ENCODE assay signal across 21 cellular contexts in genomic region chr5:110058175-110058574, GRCh38.
DNase-seq lines count a peak whose midpoint lies in the region; ATAC-seq, FAIRE-seq and TF ChIP-seq lines count a peak whose summit lies in the region.
"Had no signal": no experiment of that assay in that cellular context is flagged by ENCODE, and none has a peak within 500 bp of the region (broad histone marks: within the 10 kb centered on the region; RNA-seq: fewer than 3 reads in every experiment).

No MANE protein-coding gene starts in this region.

- H3K9ac ChIP-seq in SK-N-SH, result no peak overlapping the region

- no peak for TF ChIP-seq CTCF in SK-N-SH (IDR thresholded peaks at IDR 0.05)
- no peak for TF ChIP-seq CTCF in pancreas (IDR thresholded peaks at IDR 0.05)
- no peak for TF ChIP-seq CTCF in left lung (IDR thresholded peaks at IDR 0.05)

- intact Hi-C loops in pancreas (cut with DNase I) (no loop called here), left lung (cut with DNase I) (no loop called here)

- H3K4me3 ChIP-seq in SK-N-SH (ENCODE audit: low read depth in 2 of 2, low read length in 1 of 2) (no peak overlapping the region), pancreas (no peak overlapping the region), left lung (no peak overlapping the region)
- H3K4me3 ChIP-seq: MG63 had no signal

- WGBS in SK-N-SH (ENCODE audit: low lambda C conversion rate), result 43% methylated on average over 4 of the region's 4 CpGs
- WGBS in pancreas, 2 donors, result 40 to 48% methylated on average over 4 of the region's 4 CpGs

- H3F3A ChIP-seq in SK-N-SH (replicated peaks; ENCODE audit: insufficient read depth), result peaks cover 2% of the 10 kb centered on the region

- no peaks in the 10 kb centered on the region for H3K36me3 ChIP-seq in SK-N-SH (replicated peaks in 1 of 2; ENCODE audit: control insufficient read depth in 1 of 2, insufficient read depth in 2 of 2, low read length in 1 of 2)
- no peaks in the 10 kb centered on the region for H3K36me3 ChIP-seq in pancreas
- no peaks in the 10 kb centered on the region for H3K36me3 ChIP-seq in left lung
- H3K36me3 ChIP-seq: MG63 had no signal

- H3K27me3 ChIP-seq in SK-N-SH (ENCODE audit: insufficient read depth) (no peaks in the 10 kb centered on the region), pancreas (no peaks in the 10 kb centered on the region), left lung (no peaks in the 10 kb centered on the region)
- H3K27me3 ChIP-seq: MG63 had no signal

- ATAC-seq in pancreas, result peak in 3 of 4 donors; percentile 32 to 62 (median 49)
- ATAC-seq in left lung, result no peak
- ATAC-seq: HCT116 had no signal

- DNase-seq in NCI-H345 (lab: John Stamatoyannopoulos, UW), result peak; percentile 15
- DNase-seq in NCI-H345 treated with DMSO at 0.1 percent for 48 hours (lab: John Stamatoyannopoulos, UW; ENCODE audit: unreplicated experiment), result no peak
- peak; percentile 16 for DNase-seq in NCI-H1105 treated with DMSO at 0.1 percent for 48 hours (lab: John Stamatoyannopoulos, UW)
- peak; percentile 9 for DNase-seq in SK-N-SH
- DNase-seq in pancreas, result peak in 2 of 6 donors; percentile 11 to 29
- DNase-seq in RPMI8226, result no peak
- no peak for DNase-seq in left lung
- no peak for DNase-seq in activated effector memory CD4-positive, alpha-beta T cell treated with anti-CD3 and anti-CD28 coated beads, Interleukin-2, amount 50 U/mL, for 16 hours
- DNase-seq: EL, GF-D8, MG63, NCI-H1048, NCI-H1436 treated with DMSO at 0.1 percent for 48 hours, NCI-H2029 treated with DMSO at 0.1 percent for 48 hours, NCI-H2171 treated with DMSO at 0.1 percent for 48 hours, NCI-H510A treated with DMSO at 0.1 percent for 48 hours, NCI-H82, SHP77 had no signal

- no peaks in the 10 kb centered on the region for H3K9me2 ChIP-seq in SK-N-SH

- H3K9me3 ChIP-seq in SK-N-SH, result no peaks in the 10 kb centered on the region
- no peaks in the 10 kb centered on the region for H3K9me3 ChIP-seq in pancreas
- H3K9me3 ChIP-seq in left lung, result no peaks in the 10 kb centered on the region
- H3K9me3 ChIP-seq: MG63 had no signal

- peak in 1 of 2 experiments; percentile 83; a peak in 2 of 4 replicates for TF ChIP-seq EP300 in SK-N-SH (IDR thresholded peaks at IDR 0.05; ENCODE audit: borderline replicate concordance in 1 of 2, low read depth in 1 of 2, low read length in 1 of 2)

- no peak overlapping the region for H3K4me2 ChIP-seq in SK-N-SH

- no peaks in the 10 kb centered on the region for H4K20me1 ChIP-seq in SK-N-SH (ENCODE audit: insufficient read depth)

- POLR2A ChIA-PET in SK-N-SH (lab: Yijun Ruan, JAX), result no interaction called here

- TF ChIP-seq RAD21 in SK-N-SH (IDR thresholded peaks at IDR 0.05; ENCODE audit: low read length), result no peak

- no peak for FAIRE-seq in pancreas (lab: Jason Lieb, UNC)
- FAIRE-seq: A204.1, H1 had no signal

- CTCF ChIA-PET in SK-N-SH (lab: Yijun Ruan, JAX), result interaction anchor here (1.0 to 3.9 kb wide), 7 partner anchors 9 to 1419 kb away, joined by 3 to 11 read pairs (median 4); no protein-coding TSS in a partner anchor

- H3K79me2 ChIP-seq in SK-N-SH (ENCODE audit: insufficient read depth), result no peaks in the 10 kb centered on the region

- H3K4me1 ChIP-seq in SK-N-SH (ENCODE audit: control insufficient read depth in 1 of 2, insufficient read depth in 2 of 2, low read depth in 1 of 2, low read length in 1 of 2), result peaks cover 7 to 8% of the 10 kb centered on the region in 2 experiments; a peak in 3 of 4 replicates
- H3K4me1 ChIP-seq in pancreas, result no peaks in the 10 kb centered on the region
- H3K4me1 ChIP-seq in left lung, result peaks cover 5 to 6% of the 10 kb centered on the region in 2 donors

- H3K27ac ChIP-seq in SK-N-SH (ENCODE audit: low read depth in 2 of 2, low read length in 1 of 2) (no peak overlapping the region), pancreas (no peak overlapping the region), left lung (no peak overlapping the region)

- H2AFZ ChIP-seq in SK-N-SH (ENCODE audit: low read depth), result no peak overlapping the region

TF ChIP-seq in SK-N-SH, 30 proteins besides CTCF, POLR2A, EP300 and RAD21:
- no peak for TF ChIP-seq EZH2phosphoT487 (IDR thresholded peaks at IDR 0.05; ENCODE audit: borderline replicate concordance, low read depth)
- TF ChIP-seq, protein P1, sequence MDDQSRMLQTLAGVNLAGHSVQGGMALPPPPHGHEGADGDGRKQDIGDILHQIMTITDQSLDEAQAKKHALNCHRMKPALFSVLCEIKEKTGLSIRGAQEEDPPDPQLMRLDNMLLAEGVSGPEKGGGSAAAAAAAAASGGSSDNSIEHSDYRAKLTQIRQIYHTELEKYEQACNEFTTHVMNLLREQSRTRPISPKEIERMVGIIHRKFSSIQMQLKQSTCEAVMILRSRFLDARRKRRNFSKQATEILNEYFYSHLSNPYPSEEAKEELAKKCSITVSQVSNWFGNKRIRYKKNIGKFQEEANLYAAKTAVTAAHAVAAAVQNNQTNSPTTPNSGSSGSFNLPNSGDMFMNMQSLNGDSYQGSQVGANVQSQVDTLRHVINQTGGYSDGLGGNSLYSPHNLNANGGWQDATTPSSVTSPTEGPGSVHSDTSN (IDR thresholded peaks at IDR 0.05), result no peak
- TF ChIP-seq JUND (IDR thresholded peaks at IDR 0.05), result no peak
- peak; percentile 85 for TF ChIP-seq RCOR1 (IDR thresholded peaks at IDR 0.05; ENCODE audit: low read length)
- TF ChIP-seq NFIC (IDR thresholded peaks at IDR 0.05; ENCODE audit: borderline replicate concordance), result peak; percentile 49
- no peak for TF ChIP-seq USF2 (IDR thresholded peaks at IDR 0.05; ENCODE audit: borderline replicate concordance, low read depth, low read length)
- no peak for TF ChIP-seq TEAD4 (IDR thresholded peaks at IDR 0.05; ENCODE audit: borderline replicate concordance, insufficient read depth)
- TF ChIP-seq CHD2 (IDR thresholded peaks at IDR 0.05; ENCODE audit: low read length, partially characterized antibody), result peak; percentile 50
- TF ChIP-seq, protein P2, sequence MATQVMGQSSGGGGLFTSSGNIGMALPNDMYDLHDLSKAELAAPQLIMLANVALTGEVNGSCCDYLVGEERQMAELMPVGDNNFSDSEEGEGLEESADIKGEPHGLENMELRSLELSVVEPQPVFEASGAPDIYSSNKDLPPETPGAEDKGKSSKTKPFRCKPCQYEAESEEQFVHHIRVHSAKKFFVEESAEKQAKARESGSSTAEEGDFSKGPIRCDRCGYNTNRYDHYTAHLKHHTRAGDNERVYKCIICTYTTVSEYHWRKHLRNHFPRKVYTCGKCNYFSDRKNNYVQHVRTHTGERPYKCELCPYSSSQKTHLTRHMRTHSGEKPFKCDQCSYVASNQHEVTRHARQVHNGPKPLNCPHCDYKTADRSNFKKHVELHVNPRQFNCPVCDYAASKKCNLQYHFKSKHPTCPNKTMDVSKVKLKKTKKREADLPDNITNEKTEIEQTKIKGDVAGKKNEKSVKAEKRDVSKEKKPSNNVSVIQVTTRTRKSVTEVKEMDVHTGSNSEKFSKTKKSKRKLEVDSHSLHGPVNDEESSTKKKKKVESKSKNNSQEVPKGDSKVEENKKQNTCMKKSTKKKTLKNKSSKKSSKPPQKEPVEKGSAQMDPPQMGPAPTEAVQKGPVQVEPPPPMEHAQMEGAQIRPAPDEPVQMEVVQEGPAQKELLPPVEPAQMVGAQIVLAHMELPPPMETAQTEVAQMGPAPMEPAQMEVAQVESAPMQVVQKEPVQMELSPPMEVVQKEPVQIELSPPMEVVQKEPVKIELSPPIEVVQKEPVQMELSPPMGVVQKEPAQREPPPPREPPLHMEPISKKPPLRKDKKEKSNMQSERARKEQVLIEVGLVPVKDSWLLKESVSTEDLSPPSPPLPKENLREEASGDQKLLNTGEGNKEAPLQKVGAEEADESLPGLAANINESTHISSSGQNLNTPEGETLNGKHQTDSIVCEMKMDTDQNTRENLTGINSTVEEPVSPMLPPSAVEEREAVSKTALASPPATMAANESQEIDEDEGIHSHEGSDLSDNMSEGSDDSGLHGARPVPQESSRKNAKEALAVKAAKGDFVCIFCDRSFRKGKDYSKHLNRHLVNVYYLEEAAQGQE (IDR thresholded peaks at IDR 0.05; ENCODE audit: low read depth, low read length), result no peak
- TF ChIP-seq FOXJ3 (CRISPR knock-in tag; IDR thresholded peaks at IDR 0.05), result 0 out of 2 replicates have a peak, but pooled peaks have one; percentile 61
- peak; percentile 96 for TF ChIP-seq GATA2 (CRISPR knock-in tag; IDR thresholded peaks at IDR 0.05)
- TF ChIP-seq IRF3 (IDR thresholded peaks at IDR 0.05; ENCODE audit: low read depth, low read length), result no peak
- no peak for TF ChIP-seq MAX (IDR thresholded peaks at IDR 0.05; ENCODE audit: low read depth)
- TF ChIP-seq, protein P3, sequence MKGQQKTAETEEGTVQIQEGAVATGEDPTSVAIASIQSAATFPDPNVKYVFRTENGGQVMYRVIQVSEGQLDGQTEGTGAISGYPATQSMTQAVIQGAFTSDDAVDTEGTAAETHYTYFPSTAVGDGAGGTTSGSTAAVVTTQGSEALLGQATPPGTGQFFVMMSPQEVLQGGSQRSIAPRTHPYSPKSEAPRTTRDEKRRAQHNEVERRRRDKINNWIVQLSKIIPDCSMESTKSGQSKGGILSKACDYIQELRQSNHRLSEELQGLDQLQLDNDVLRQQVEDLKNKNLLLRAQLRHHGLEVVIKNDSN (IDR thresholded peaks at IDR 0.05; ENCODE audit: borderline replicate concordance, low read depth), result no peak
TF ChIP-seq in SK-N-SH: peak in this region for 5.

Comparison
In these comparisons a context has a peak if more than half of its experiments do, and no peak if none do; other contexts are left out.
1. DNase-seq: peak in NCI-H345 (single experiment), NCI-H1105 treated with DMSO at 0.1 percent for 48 hours (single experiment) and SK-N-SH (single experiment); none in NCI-H345 treated with DMSO at 0.1 percent for 48 hours (single experiment), RPMI8226 (single experiment), left lung (0 of 2) and activated effector memory CD4-positive, alpha-beta T cell treated with anti-CD3 and anti-CD28 coated beads, Interleukin-2, amount 50 U/mL, for 16 hours (single experiment).